Comparison of ENCODE assay signal across 10 cellular contexts in the genomic region with DNA sequence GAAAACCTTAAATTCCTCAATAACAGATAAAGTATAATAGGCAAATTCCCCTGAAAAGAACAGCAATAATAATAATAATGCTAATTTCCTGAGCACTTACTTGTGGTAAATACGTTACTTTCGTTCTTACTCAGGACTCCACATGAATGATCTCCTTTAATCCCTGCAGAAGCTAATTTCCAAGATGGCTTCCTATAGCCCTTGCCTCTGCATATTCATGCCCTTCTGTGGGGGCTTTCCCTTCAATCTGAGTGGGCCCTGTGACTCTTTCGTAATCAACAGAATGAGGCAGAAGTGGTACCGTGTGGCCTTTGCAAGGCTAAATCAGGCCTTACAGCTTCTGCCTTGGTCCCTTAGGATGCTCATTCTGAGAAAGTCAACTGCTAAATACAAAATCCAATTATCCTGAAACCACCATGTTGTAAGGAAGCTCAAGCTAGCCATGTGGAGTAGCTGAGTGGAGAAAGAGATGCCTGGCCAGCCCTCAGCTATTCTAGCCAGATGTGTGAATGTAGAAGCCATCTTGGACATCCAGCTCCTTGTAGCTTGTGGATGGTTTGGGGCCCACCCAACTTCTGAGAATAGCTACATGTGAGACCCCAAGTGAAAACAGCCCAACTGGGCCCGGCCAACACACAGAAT. TPM values are rescaled to one million over a fixed set of nuclear protein-coding genes. Genes with fewer than 3 reads are reported as not detected.
A peak's percentile ranks its signal among the peaks of the same experiment; 100 is the strongest.
DNase-seq lines count a peak whose midpoint lies in the region; ATAC-seq and TF ChIP-seq lines count a peak whose summit lies in the region.
"Had no signal": no experiment of that assay in that cellular context is flagged by ENCODE, and none has a peak within 500 bp of the region (broad histone marks: within the 10 kb centered on the region; RNA-seq: fewer than 3 reads in every experiment).

No MANE protein-coding gene starts in this region.

- ATAC-seq in GM18520 (IDR thresholded peaks at IDR 0.05; ENCODE audit: unreplicated experiment) (peak; percentile 49), GM21576 (IDR thresholded peaks at IDR 0.05; ENCODE audit: unreplicated experiment) (peak; percentile 56), GM21381 (IDR thresholded peaks at IDR 0.05; ENCODE audit: unreplicated experiment) (no peak)

- no peaks in the 10 kb centered on the region for H3K36me3 ChIP-seq in sigmoid colon

- no peaks in the 10 kb centered on the region for H3K27me3 ChIP-seq in sigmoid colon

- DNase-seq in sigmoid colon (peak; percentile 48), RPMI8226 (no peak), NCI-H187 (lab: John Stamatoyannopoulos, UW) (no peak)
- DNase-seq: central memory CD4-positive, alpha-beta T cell; head of caudate nucleus; NCI-H2171 had no signal

- peaks cover 48% of the 10 kb centered on the region for H3K4me1 Mint-ChIP-seq in T-helper 1 cell treated with Interleukin-12 subunit alpha and Interleukin-12 subunit beta and Interleukin-4 antibody, amounts not matched to agents 30 μg/mL and 1 μg/mL, for 36 hours (ENCODE audit: low read depth)

- H3K4me3 ChIP-seq in sigmoid colon: no peak overlapping the region

- WGBS in sigmoid colon, 2 donors: 75 to 80% methylated on average over 5 of the region's 5 CpGs

- H3K27ac ChIP-seq in sigmoid colon: peak overlapping the region in 3 of 4 donors; percentile 75 to 84 (median 82)

- no peak for TF ChIP-seq POLR2A in sigmoid colon (IDR thresholded peaks at IDR 0.05)

- peaks cover 0 to 50% (median 40%) of the 10 kb centered on the region in 4 donors for H3K4me1 ChIP-seq in sigmoid colon

- no peaks in the 10 kb centered on the region for H3K9me3 ChIP-seq in sigmoid colon

- H3K9me3 Mint-ChIP-seq in T-helper 1 cell treated with Interleukin-12 subunit alpha and Interleukin-12 subunit beta and Interleukin-4 antibody, amounts not matched to agents 30 μg/mL and 1 μg/mL, for 36 hours: no peaks in the 10 kb centered on the region

- H3K27me3 Mint-ChIP-seq in T-helper 1 cell treated with Interleukin-12 subunit alpha and Interleukin-12 subunit beta and Interleukin-4 antibody, amounts not matched to agents 30 μg/mL and 1 μg/mL, for 36 hours (ENCODE audit: low read depth): no peaks in the 10 kb centered on the region

- TF ChIP-seq EP300 in sigmoid colon (IDR thresholded peaks at IDR 0.05): no peak

- H3K36me3 Mint-ChIP-seq in T-helper 1 cell treated with Interleukin-12 subunit alpha and Interleukin-12 subunit beta and Interleukin-4 antibody, amounts not matched to agents 30 μg/mL and 1 μg/mL, for 36 hours (ENCODE audit: low read depth): peaks cover 2% of the 10 kb centered on the region

- intact Hi-C loops in sigmoid colon (cut with DNase I): no loop called here

- TF ChIP-seq CTCF in sigmoid colon (IDR thresholded peaks at IDR 0.05): no peak

- H3K27ac Mint-ChIP-seq in T-helper 1 cell treated with Interleukin-12 subunit alpha and Interleukin-12 subunit beta and Interleukin-4 antibody, amounts not matched to agents 30 μg/mL and 1 μg/mL, for 36 hours: no peak overlapping the region

- peak overlapping the region; percentile 33 for H3K4me3 Mint-ChIP-seq in T-helper 1 cell treated with Interleukin-12 subunit alpha and Interleukin-12 subunit beta and Interleukin-4 antibody, amounts not matched to agents 30 μg/mL and 1 μg/mL, for 36 hours

RNA-seq across cellular contexts. Expression of gene MCUR1, which starts 50.5 kb away (rescaled TPM):
- 10 to 100 TPM in 2 of 4 donors, 1 to 10 TPM in 2; 7.2 to 13.2 (median 9.0) TPM for total RNA-seq in sigmoid colon
- polyA plus RNA-seq in sigmoid colon: 10 to 100 TPM; 12.9 to 34.2 (median 25.7) TPM

RNA-seq across cellular contexts. Expression of gene RANBP9, which starts 52.2 kb away (rescaled TPM):
- 10 to 100 TPM; 49.6 to 84.3 (median 55.3) TPM for total RNA-seq in sigmoid colon
- polyA plus RNA-seq in sigmoid colon: 10 to 100 TPM; 19.4 to 26.6 (median 22.2) TPM
